In the genomic region with DNA sequence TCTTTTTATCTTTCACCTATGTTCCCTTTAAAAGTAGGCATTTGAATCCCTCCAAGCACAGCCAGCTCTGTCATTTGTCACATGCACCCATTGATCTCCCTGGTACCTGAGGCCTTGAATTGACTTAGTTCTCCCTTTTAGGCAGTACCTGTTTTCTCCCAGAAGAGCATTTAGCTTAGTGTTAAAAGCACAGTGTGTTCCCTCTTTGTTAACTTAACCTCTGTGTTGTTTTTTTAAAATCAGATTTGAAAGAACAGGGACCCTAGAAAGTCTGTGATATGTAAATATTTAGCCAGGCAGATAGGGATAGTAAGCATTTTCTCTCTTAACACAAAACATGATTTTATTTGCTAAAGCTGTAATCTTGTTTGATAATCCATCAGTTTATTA, we compare ENCODE assay signal across 16 cellular contexts.
DNase-seq lines count a peak whose midpoint lies in the region; ATAC-seq and TF ChIP-seq lines count a peak whose summit lies in the region.
"Had no signal": no experiment of that assay in that cellular context is flagged by ENCODE, and none has a peak within 500 bp of the region (broad histone marks: within the 10 kb centered on the region; RNA-seq: fewer than 3 reads in every experiment).

No MANE protein-coding gene starts in this region.

- CTCF ChIA-PET in SK-N-SH (lab: Yijun Ruan, JAX) = interaction anchor here (0.8 kb wide), 1 partner anchor 8 kb away, joined by 3 read pairs; no protein-coding TSS in a partner anchor

- no peaks in the 10 kb centered on the region for H3K27me3 ChIP-seq in SK-N-SH (ENCODE audit: insufficient read depth)
- no peaks in the 10 kb centered on the region for H3K27me3 ChIP-seq in thoracic aorta (replicated peaks; ENCODE audit: insufficient read depth)
- H3K27me3 ChIP-seq: tibial artery had no signal

- no peak overlapping the region for H3K9ac ChIP-seq in SK-N-SH

- H2AFZ ChIP-seq in SK-N-SH (ENCODE audit: low read depth) = no peak overlapping the region

- ATAC-seq in SK-N-SH treated with all-trans-retinoic acid at 6 μM for 48 hours = no peak
- ATAC-seq in left lobe of liver = peak; percentile 86
- ATAC-seq in thoracic aorta (ENCODE audit: insufficient number of reproducible peaks, low FRiP score, low read depth) = no peak
- ATAC-seq in HG02588 (IDR thresholded peaks at IDR 0.05; ENCODE audit: unreplicated experiment) = no peak
- ATAC-seq in HG02759 (IDR thresholded peaks at IDR 0.05; ENCODE audit: unreplicated experiment) = no peak

- no peak for TF ChIP-seq RAD21 in SK-N-SH (IDR thresholded peaks at IDR 0.05; ENCODE audit: low read length)

- H4K20me1 ChIP-seq in SK-N-SH (ENCODE audit: insufficient read depth) = no peaks in the 10 kb centered on the region

- H3K4me3 ChIP-seq in SK-N-SH (ENCODE audit: low read depth in 2 of 2, low read length in 1 of 2) (no peak overlapping the region), thoracic aorta (no peak overlapping the region)
- H3K4me3 ChIP-seq: tibial artery had no signal

- no peak for TF ChIP-seq EP300 in SK-N-SH (IDR thresholded peaks at IDR 0.05; ENCODE audit: borderline replicate concordance in 1 of 2, low read depth in 1 of 2, low read length in 1 of 2)

- no peaks in the 10 kb centered on the region for H3K9me2 ChIP-seq in SK-N-SH

- TF ChIP-seq CTCF in SK-N-SH (IDR thresholded peaks at IDR 0.05) (no peak), thoracic aorta (IDR thresholded peaks at IDR 0.05) (no peak)

- H3K27ac ChIP-seq in SK-N-SH (ENCODE audit: low read depth in 2 of 2, low read length in 1 of 2) (no peak overlapping the region), thoracic aorta (peak overlapping the region; percentile 53 to 60)
- H3K27ac ChIP-seq: tibial artery had no signal

- H3K4me1 ChIP-seq in SK-N-SH (ENCODE audit: control insufficient read depth in 1 of 2, insufficient read depth in 2 of 2, low read depth in 1 of 2, low read length in 1 of 2) (no peaks in the 10 kb centered on the region; a peak in 1 of 4 replicates), thoracic aorta (ENCODE audit: control insufficient read depth in 1 of 2, low read depth in 2 of 2) (peaks cover 15 to 42% of the 10 kb centered on the region in 2 donors)

- DNase-seq in SK-N-SH (no peak), NCI-H748 treated with DMSO at 0.1 percent for 48 hours (lab: John Stamatoyannopoulos, UW) (peak; percentile 93), left lobe of liver (ENCODE audit: low spot score) (peak; percentile 53), thoracic aorta (ENCODE audit: low spot score) (no peak), SHP77 treated with DMSO at 0.1 percent for 48 hours (lab: John Stamatoyannopoulos, UW) (no peak)
- DNase-seq: 8988T; activated naive CD4-positive, alpha-beta T cell treated with anti-CD3 and anti-CD28 coated beads, Interleukin-2, amount 50 U/mL, for 16 hours; effector memory CD8-positive, alpha-beta T cell; GDM1; IMR-90; NCI-H1417 treated with DMSO at 0.1 percent for 48 hours; stimulated activated CD4-positive, alpha-beta T cell treated with anti-CD3 and anti-CD28 coated beads, Interleukin-15, amount 100 ng/mL, for 24 hours; tibial artery had no signal

- POLR2A ChIA-PET in SK-N-SH (lab: Yijun Ruan, JAX) = no interaction called here

- H3F3A ChIP-seq in SK-N-SH (replicated peaks; ENCODE audit: insufficient read depth) = no peaks in the 10 kb centered on the region

- H3K9me3 ChIP-seq in SK-N-SH = no peaks in the 10 kb centered on the region
- H3K9me3 ChIP-seq in thoracic aorta = no peaks in the 10 kb centered on the region
- H3K9me3 ChIP-seq: tibial artery had no signal

- no peak overlapping the region for H3K4me2 ChIP-seq in SK-N-SH

- H3K36me3 ChIP-seq in SK-N-SH (replicated peaks in 1 of 2; ENCODE audit: control insufficient read depth in 1 of 2, insufficient read depth in 2 of 2, low read length in 1 of 2) (no peaks in the 10 kb centered on the region), thoracic aorta (no peaks in the 10 kb centered on the region)
- H3K36me3 ChIP-seq: tibial artery had no signal

- H3K79me2 ChIP-seq in SK-N-SH (ENCODE audit: insufficient read depth) = no peaks in the 10 kb centered on the region

TF ChIP-seq in SK-N-SH, 30 proteins besides CTCF, POLR2A, EP300 and RAD21:
- TF ChIP-seq NRF1 (IDR thresholded peaks at IDR 0.05; ENCODE audit: low read depth, low read length) (no peak), FOXM1 (IDR thresholded peaks at IDR 0.05; ENCODE audit: low read depth) (no peak), GATA2 (CRISPR knock-in tag; IDR thresholded peaks at IDR 0.05) (peak; percentile 49; the same call in 1 of the 2 replicates)
- TF ChIP-seq, protein P1, sequence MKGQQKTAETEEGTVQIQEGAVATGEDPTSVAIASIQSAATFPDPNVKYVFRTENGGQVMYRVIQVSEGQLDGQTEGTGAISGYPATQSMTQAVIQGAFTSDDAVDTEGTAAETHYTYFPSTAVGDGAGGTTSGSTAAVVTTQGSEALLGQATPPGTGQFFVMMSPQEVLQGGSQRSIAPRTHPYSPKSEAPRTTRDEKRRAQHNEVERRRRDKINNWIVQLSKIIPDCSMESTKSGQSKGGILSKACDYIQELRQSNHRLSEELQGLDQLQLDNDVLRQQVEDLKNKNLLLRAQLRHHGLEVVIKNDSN (IDR thresholded peaks at IDR 0.05; ENCODE audit: borderline replicate concordance, low read depth) = no peak
- TF ChIP-seq, protein P2, sequence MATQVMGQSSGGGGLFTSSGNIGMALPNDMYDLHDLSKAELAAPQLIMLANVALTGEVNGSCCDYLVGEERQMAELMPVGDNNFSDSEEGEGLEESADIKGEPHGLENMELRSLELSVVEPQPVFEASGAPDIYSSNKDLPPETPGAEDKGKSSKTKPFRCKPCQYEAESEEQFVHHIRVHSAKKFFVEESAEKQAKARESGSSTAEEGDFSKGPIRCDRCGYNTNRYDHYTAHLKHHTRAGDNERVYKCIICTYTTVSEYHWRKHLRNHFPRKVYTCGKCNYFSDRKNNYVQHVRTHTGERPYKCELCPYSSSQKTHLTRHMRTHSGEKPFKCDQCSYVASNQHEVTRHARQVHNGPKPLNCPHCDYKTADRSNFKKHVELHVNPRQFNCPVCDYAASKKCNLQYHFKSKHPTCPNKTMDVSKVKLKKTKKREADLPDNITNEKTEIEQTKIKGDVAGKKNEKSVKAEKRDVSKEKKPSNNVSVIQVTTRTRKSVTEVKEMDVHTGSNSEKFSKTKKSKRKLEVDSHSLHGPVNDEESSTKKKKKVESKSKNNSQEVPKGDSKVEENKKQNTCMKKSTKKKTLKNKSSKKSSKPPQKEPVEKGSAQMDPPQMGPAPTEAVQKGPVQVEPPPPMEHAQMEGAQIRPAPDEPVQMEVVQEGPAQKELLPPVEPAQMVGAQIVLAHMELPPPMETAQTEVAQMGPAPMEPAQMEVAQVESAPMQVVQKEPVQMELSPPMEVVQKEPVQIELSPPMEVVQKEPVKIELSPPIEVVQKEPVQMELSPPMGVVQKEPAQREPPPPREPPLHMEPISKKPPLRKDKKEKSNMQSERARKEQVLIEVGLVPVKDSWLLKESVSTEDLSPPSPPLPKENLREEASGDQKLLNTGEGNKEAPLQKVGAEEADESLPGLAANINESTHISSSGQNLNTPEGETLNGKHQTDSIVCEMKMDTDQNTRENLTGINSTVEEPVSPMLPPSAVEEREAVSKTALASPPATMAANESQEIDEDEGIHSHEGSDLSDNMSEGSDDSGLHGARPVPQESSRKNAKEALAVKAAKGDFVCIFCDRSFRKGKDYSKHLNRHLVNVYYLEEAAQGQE (IDR thresholded peaks at IDR 0.05; ENCODE audit: low read depth, low read length) = no peak

TF ChIP-seq in SK-N-SH treated with all-trans-retinoic acid at 6 μM for 48 hours, 23 proteins besides CTCF, POLR2A, EP300 and RAD21:
- no peak for TF ChIP-seq ESRRG (CRISPR knock-in tag; IDR thresholded peaks at IDR 0.05)
- no peak for TF ChIP-seq SNAI2 (CRISPR knock-in tag; IDR thresholded peaks at IDR 0.05)
- no peak for TF ChIP-seq TOX (CRISPR knock-in tag; IDR thresholded peaks at IDR 0.05; ENCODE audit: borderline replicate concordance)
- TF ChIP-seq ZNF8 (CRISPR knock-in tag; IDR thresholded peaks at IDR 0.05) = no peak
- no peak for TF ChIP-seq GLIS3 (CRISPR knock-in tag; IDR thresholded peaks at IDR 0.05)
- TF ChIP-seq ZNF565 (CRISPR knock-in tag; conservative IDR thresholded peaks at IDR 0.05; ENCODE audit: low read depth) = no peak

Comparison
In these comparisons a context has a peak if more than half of its experiments do, and no peak if none do; other contexts are left out.
1. DNase-seq: peak in NCI-H748 treated with DMSO at 0.1 percent for 48 hours (single experiment) and left lobe of liver (single experiment); none in SK-N-SH (single experiment), thoracic aorta (single experiment) and SHP77 treated with DMSO at 0.1 percent for 48 hours (single experiment).
2. H3K27ac ChIP-seq: peak in thoracic aorta (2 of 2); none in SK-N-SH (0 of 2).